In the genomic region with DNA sequence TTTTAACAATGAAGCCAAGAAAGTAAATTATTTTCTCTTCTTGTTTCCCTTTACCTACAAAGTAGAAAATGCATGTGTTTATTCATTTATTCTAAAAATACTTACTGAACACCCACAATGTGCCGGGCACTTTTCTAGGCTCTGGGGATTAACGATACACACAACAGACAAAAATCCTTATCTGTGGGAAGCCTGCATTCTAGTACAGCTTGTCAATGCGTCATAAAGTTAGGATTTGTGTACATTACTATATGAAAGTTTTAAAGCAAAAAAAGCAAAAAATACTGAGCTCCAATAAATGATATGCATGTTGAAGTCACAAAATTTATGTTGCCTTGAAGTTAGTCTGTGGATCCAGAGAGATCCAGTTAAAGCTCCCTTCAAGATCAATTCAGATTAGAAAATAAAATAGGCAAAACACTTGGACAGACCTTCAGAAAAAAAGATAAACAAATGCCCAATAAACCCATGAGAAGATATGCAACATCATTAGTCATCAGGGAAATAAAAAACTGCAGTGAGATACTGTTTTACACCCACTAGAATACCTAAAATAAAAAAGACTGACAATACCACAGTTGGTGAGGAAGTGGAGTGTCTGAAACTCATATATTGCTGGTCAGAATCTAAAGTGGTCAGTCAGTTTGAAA, we compare ENCODE assay signal across 22 cellular contexts. TPM values are rescaled to one million over a fixed set of nuclear protein-coding genes. Genes with fewer than 3 reads are reported as not detected.
A peak's percentile ranks its signal among the peaks of the same experiment; 100 is the strongest.
DNase-seq lines count a peak whose midpoint lies in the region; ATAC-seq, FAIRE-seq and TF ChIP-seq lines count a peak whose summit lies in the region.
"Had no signal": no experiment of that assay in that cellular context is flagged by ENCODE, and none has a peak within 500 bp of the region (broad histone marks: within the 10 kb centered on the region; RNA-seq: fewer than 3 reads in every experiment).

No MANE protein-coding gene starts in this region.

- CTCF ChIA-PET in activated CD8-positive, alpha-beta T cell treated with anti-CD3 and anti-CD28 coated beads for 36 hours (lab: Charles Lee): interaction anchor here (1.3 to 1.5 kb wide), 2 partner anchors 23 to 28 kb away, joined by 4 read pairs; no protein-coding TSS in a partner anchor
- CTCF ChIA-PET in HepG2 (lab: Yijun Ruan, JAX; ENCODE audit: low intra/inter-chr PET ratio, low total read pairs): no interaction called here

- peaks cover 26% of the 10 kb centered on the region for H3K36me3 ChIP-seq in ACC112 (ENCODE audit: insufficient read depth, low read length)
- H3K36me3 ChIP-seq in GM23248 (ENCODE audit: low read depth): peaks cover 16% of the 10 kb centered on the region; the same call in 1 of the 2 replicates
- peaks cover 20 to 70% of the 10 kb centered on the region in 2 experiments for H3K36me3 ChIP-seq in HepG2 (replicated peaks in 1 of 2; ENCODE audit: control insufficient read depth in 1 of 2, insufficient read depth in 2 of 2, low read length in 2 of 2)
- H3K36me3 ChIP-seq: ovary had no signal

- H3K4me1 Mint-ChIP-seq in activated CD8-positive, alpha-beta T cell treated with anti-CD3 and anti-CD28 coated beads for 36 hours (ENCODE audit: low read depth): peaks cover 43% of the 10 kb centered on the region
- H3K4me1 Mint-ChIP-seq: GM23338 had no signal

- H3K4me3 ChIP-seq in ACC112 (ENCODE audit: low read depth, low read length) (no peak overlapping the region), GM23248 (no peak overlapping the region), HepG2 (replicated peaks in 1 of 3; ENCODE audit: insufficient read depth in 1 of 3, low read depth in 2 of 3, low read length in 3 of 3) (no peak overlapping the region)
- H3K4me3 ChIP-seq: GM23338, ovary had no signal

- H3K27me3 Mint-ChIP-seq in activated CD8-positive, alpha-beta T cell treated with anti-CD3 and anti-CD28 coated beads for 36 hours: no peaks in the 10 kb centered on the region
- H3K27me3 Mint-ChIP-seq: B cell; central memory CD8-positive, alpha-beta T cell had no signal

- H3K27ac ChIP-seq in ACC112 (ENCODE audit: low read depth, low read length): 0 out of 2 replicates have a peak overlapping the region, but pooled peaks have one; percentile 8
- H3K27ac ChIP-seq in GM23248: no peak overlapping the region
- H3K27ac ChIP-seq in HepG2 (ENCODE audit: extremely low read length, insufficient read depth, low read length): peak overlapping the region; percentile 2
- H3K27ac ChIP-seq: foreskin keratinocyte, ovary had no signal

- TF ChIP-seq EP300 in HepG2 (IDR thresholded peaks at IDR 0.05; ENCODE audit: low read depth in 2 of 2, low read length in 2 of 2): no peak
- TF ChIP-seq EP300 in HepG2 (CRISPR knock-in tag; IDR thresholded peaks at IDR 0.05; ENCODE audit: borderline replicate concordance): no peak

- TF ChIP-seq CTCF in activated CD8-positive, alpha-beta T cell treated with anti-CD3 and anti-CD28 coated beads for 36 hours (IDR thresholded peaks at IDR 0.05): no peak
- TF ChIP-seq CTCF in HepG2 (CRISPR knock-in tag; IDR thresholded peaks at IDR 0.05): no peak

- intact Hi-C loops in activated CD8-positive, alpha-beta T cell treated with anti-CD3 and anti-CD28 coated beads for 36 hours (cut with micrococcal nuclease): no loop called here
- intact Hi-C loops in HepG2 (cut with micrococcal nuclease; ENCODE audit: unreplicated experiment): no loop called here

- H4K20me1 ChIP-seq in GM23248 (ENCODE audit: insufficient read depth) (no peaks in the 10 kb centered on the region), HepG2 (ENCODE audit: insufficient read depth, low read length) (no peaks in the 10 kb centered on the region)

- WGBS in GM23248 (ENCODE audit: low coverage in 1 of 2, low lambda C conversion rate in 2 of 2, missing lambda C conversion rate in 2 of 2), 2 experiments: 70 to 76% methylated on average over 3 of the region's 3 CpGs
- WGBS in HepG2 (ENCODE audit: low lambda C conversion rate): 99% methylated on average over 3 of the region's 3 CpGs

- no peaks in the 10 kb centered on the region for H3K9me3 ChIP-seq in GM23248 (ENCODE audit: low read depth)
- no peaks in the 10 kb centered on the region for H3K9me3 ChIP-seq in HepG2 (ENCODE audit: low read length)
- H3K9me3 ChIP-seq: ovary, SK-N-SH had no signal

- no TSS peak for BruUV-seq in HepG2 (replicated peaks; lab: Mats Ljungman, UMichigan)

- H3K36me3 Mint-ChIP-seq in activated CD8-positive, alpha-beta T cell treated with anti-CD3 and anti-CD28 coated beads for 36 hours (ENCODE audit: low read depth): peaks cover 45% of the 10 kb centered on the region

- peak overlapping the region; percentile 69 for H3K27ac Mint-ChIP-seq in activated CD8-positive, alpha-beta T cell treated with anti-CD3 and anti-CD28 coated beads for 36 hours
- H3K27ac Mint-ChIP-seq: B cell, GM23338 had no signal

- no peak for TF ChIP-seq RAD21 in HepG2 (CRISPR knock-in tag; IDR thresholded peaks at IDR 0.05)

- ATAC-seq in activated CD8-positive, alpha-beta T cell treated with anti-CD3 and anti-CD28 coated beads for 36 hours: no peak
- ATAC-seq in HepG2: no peak
- ATAC-seq in HG03108 (IDR thresholded peaks at IDR 0.05; ENCODE audit: unreplicated experiment): no peak
- ATAC-seq: foreskin keratinocyte, GM23338, left ventricle myocardium superior had no signal

- POLR2A ChIA-PET in activated CD8-positive, alpha-beta T cell treated with anti-CD3 and anti-CD28 coated beads for 36 hours (lab: Charles Lee): no interaction called here
- POLR2A ChIA-PET in HepG2 (lab: Yijun Ruan, JAX): interaction anchor here (0.7 to 2.7 kb wide), 4 partner anchors 8 to 59 kb away, joined by 3 to 17 read pairs (median 7); a partner anchor contains a TSS

- no peaks in the 10 kb centered on the region for H3K9me3 Mint-ChIP-seq in activated CD8-positive, alpha-beta T cell treated with anti-CD3 and anti-CD28 coated beads for 36 hours
- H3K9me3 Mint-ChIP-seq: central memory CD8-positive, alpha-beta T cell; GM23338 had no signal

- H3K4me3 Mint-ChIP-seq in activated CD8-positive, alpha-beta T cell treated with anti-CD3 and anti-CD28 coated beads for 36 hours: no peak overlapping the region
- H3K4me3 Mint-ChIP-seq: B cell; central memory CD8-positive, alpha-beta T cell; GM23338 had no signal

- no peak overlapping the region for H2AFZ ChIP-seq in ACC112 (ENCODE audit: low read length, unreplicated experiment)
- no peak overlapping the region for H2AFZ ChIP-seq in GM23248
- H2AFZ ChIP-seq in HepG2 (ENCODE audit: low read length): no peak overlapping the region
- H2AFZ ChIP-seq: GM23338 had no signal

- H3K4me1 ChIP-seq in ACC112 (ENCODE audit: control insufficient read depth, insufficient read depth, low read length, unreplicated experiment): peaks cover 8% of the 10 kb centered on the region
- peaks cover 12% of the 10 kb centered on the region for H3K4me1 ChIP-seq in GM23248 (ENCODE audit: insufficient read depth)
- H3K4me1 ChIP-seq in HepG2 (ENCODE audit: insufficient read depth, low read length): peaks cover 26% of the 10 kb centered on the region

- H3K27me3 ChIP-seq in ACC112 (ENCODE audit: insufficient read depth, low read length): no peaks in the 10 kb centered on the region
- no peaks in the 10 kb centered on the region for H3K27me3 ChIP-seq in GM23248 (replicated peaks; ENCODE audit: insufficient read depth)
- H3K27me3 ChIP-seq in HepG2 (ENCODE audit: control insufficient read depth in 1 of 2, insufficient read depth in 2 of 2, low read length in 2 of 2): no peaks in the 10 kb centered on the region
- H3K27me3 ChIP-seq: foreskin keratinocyte, ovary had no signal

- in situ Hi-C loops in GM23248 (cut with MboI) (no loop called here), HepG2 (cut with HindIII; ENCODE audit: extremely low pct_ligation_motif_present, low pct_unique_long_range_greater_than_20kb) (no loop called here)

- H3K9me2 ChIP-seq in GM23248 (ENCODE audit: insufficient read depth): no peaks in the 10 kb centered on the region
- H3K9me2 ChIP-seq: SK-N-SH had no signal

- H3K79me2 ChIP-seq in ACC112 (ENCODE audit: control insufficient read depth, insufficient read depth, low read length, unreplicated experiment) (no peaks in the 10 kb centered on the region), GM23248 (ENCODE audit: insufficient read depth) (peaks cover 12% of the 10 kb centered on the region; the same call in 1 of the 2 replicates), HepG2 (ENCODE audit: insufficient read depth, low read length) (peaks cover 4% of the 10 kb centered on the region)

- no peak overlapping the region for H3K4me2 ChIP-seq in GM23248 (ENCODE audit: unreplicated experiment)
- H3K4me2 ChIP-seq in HepG2 (ENCODE audit: low read depth, low read length): no peak overlapping the region
- H3K4me2 ChIP-seq: GM23338, SK-N-SH had no signal

- peaks cover 3% of the 10 kb centered on the region; the same call in 1 of the 2 replicates for H3F3A ChIP-seq in GM23248 (ENCODE audit: insufficient read depth)

- FAIRE-seq in HepG2 (lab: Jason Lieb, UNC): no peak
- FAIRE-seq: G401.6 had no signal

- H3K9ac ChIP-seq in GM23248 (no peak overlapping the region), HepG2 (ENCODE audit: insufficient read depth, low read depth, low read length) (no peak overlapping the region)
- H3K9ac ChIP-seq: SK-N-SH had no signal

- DNase-seq in GM23248 (peak; percentile 42), HepG2 (ENCODE audit: low spot score) (no peak), hypothalamus (lab: John Stamatoyannopoulos, UW) (no peak)
- DNase-seq in activated CD8-positive, alpha-beta T cell treated with anti-CD3 and anti-CD28 coated beads for 36 hours: no peak
- no peak for DNase-seq in stimulated activated CD4-positive, alpha-beta T cell treated with anti-CD3 and anti-CD28 coated beads, Interleukin-4, amount 100 ng/mL, for 1 hour
- DNase-seq: activated CD4-positive, alpha-beta T cell treated with anti-CD3 and anti-CD28 coated beads, Interleukin-2, amount 50 U/mL, for 4 hours; amniotic stem cell; foreskin keratinocyte; KG1; left ventricle myocardium superior; NCI-H1105; NCI-H748 treated with DMSO at 0.1 percent for 48 hours; ovary; SK-N-SH; stimulated activated CD4-positive, alpha-beta T cell treated with anti-CD3 and anti-CD28 coated beads, Interleukin-2, amount 100 ng/mL, for 48 hours; substantia nigra had no signal

- TF ChIP-seq POLR2A in HepG2 (IDR thresholded peaks at IDR 0.05; ENCODE audit: insufficient read depth in 1 of 2, low read depth in 2 of 2, low read length in 2 of 2): no peak

RNA-seq across cellular contexts. Expression of a gene that starts 33.1 kb away (rescaled TPM):
- total RNA-seq in GM23248 (2014; rRNA removed; shearing (Covaris generic)): not detected in 2 replicates
- polyA plus RNA-seq in GM23248 (2016; fragmentation: Nextera tagmentation; extraction: Ambion mirVana): not detected in 2 replicates
- under 1 TPM; 0.38 to 0.43 TPM for total RNA-seq in activated CD8-positive, alpha-beta T cell treated with anti-CD3 and anti-CD28 coated beads for 36 hours
- total RNA-seq in HepG2 (2016; rRNA removed; fragmentation: Illumina TruSeq; extraction: Trizol): 0.02 TPM in 1 of 2 replicates, not detected in the other
- not detected in 2 replicates for total RNA-seq in HepG2 (2016; cell fraction: cytosol; rRNA removed; fragmentation: Illumina TruSeq; extraction: Trizol; ENCODE audit: low read depth)
- total RNA-seq in HepG2 (2016; cell fraction: insoluble cytoplasmic fraction; rRNA removed; fragmentation: Illumina TruSeq; extraction: Trizol): not detected in 2 replicates
- total RNA-seq in HepG2 (2016; cell fraction: membrane; rRNA removed; fragmentation: Illumina TruSeq; extraction: Trizol): not detected in 2 replicates
- not detected in 2 replicates for total RNA-seq in HepG2 (2016; cell fraction: nucleus; rRNA removed; fragmentation: Illumina TruSeq; extraction: Trizol)
- 0.03 and 0.09 TPM in 2 replicates for polyA plus RNA-seq in HepG2 (2011; rRNA removed)
- 0.03 and 0.05 TPM in 2 replicates for polyA plus RNA-seq in HepG2 (2011; cell fraction: cytosol; rRNA removed)
- 0.40 and 0.48 TPM in 2 replicates for polyA plus RNA-seq in HepG2 (2011; cell fraction: nucleus; rRNA removed)
- polyA plus RNA-seq in HepG2 (2012): 0.04 and 0.12 TPM in 2 replicates
- not detected in 2 replicates for polyA plus RNA-seq in HepG2 (2016; cell fraction: cytosol; fragmentation: Illumina TruSeq; extraction: Trizol; ENCODE audit: low read depth)
- polyA plus RNA-seq in HepG2 (2016; cell fraction: insoluble cytoplasmic fraction; fragmentation: Illumina TruSeq; extraction: Trizol; ENCODE audit: low read depth): not detected in 2 replicates
- polyA plus RNA-seq in HepG2 (2016; cell fraction: membrane; fragmentation: Illumina TruSeq; extraction: Trizol; ENCODE audit: low read depth): 0.06 TPM in 1 of 2 replicates, not detected in the other
- 0.19 and 0.45 TPM in 2 replicates for polyA plus RNA-seq in HepG2 (2016; cell fraction: nucleus; fragmentation: Illumina TruSeq; extraction: Trizol; ENCODE audit: insufficient read depth, low read depth)
- polyA minus RNA-seq in HepG2 (2011; rRNA and poly(A)+ RNA removed; ENCODE audit: low replicate concordance): 0.08 and 0.12 TPM in 2 replicates
- polyA minus RNA-seq in HepG2 (2011; cell fraction: cytosol; rRNA and poly(A)+ RNA removed): not detected in 2 replicates
- polyA minus RNA-seq in HepG2 (2011; cell fraction: nucleus; rRNA and poly(A)+ RNA removed): not detected in 2 replicates
- total RNA-seq: foreskin keratinocyte had no signal

RNA-seq across cellular contexts. Expression of a gene that starts 58.9 kb away (rescaled TPM):
- total RNA-seq in GM23248 (2014; rRNA removed; shearing (Covaris generic)): 23.7 and 24.5 TPM in 2 replicates
- polyA plus RNA-seq in GM23248 (2016; fragmentation: Nextera tagmentation; extraction: Ambion mirVana) (28.3 and 33.1 TPM in 2 replicates), HepG2 (2011; rRNA removed) (69.6 and 73.7 TPM in 2 replicates)
- total RNA-seq in activated CD8-positive, alpha-beta T cell treated with anti-CD3 and anti-CD28 coated beads for 36 hours: 10 to 100 TPM; 45.6 to 53.8 TPM
- 33.9 and 41.3 TPM in 2 replicates for total RNA-seq in HepG2 (2016; rRNA removed; fragmentation: Illumina TruSeq; extraction: Trizol)
- 25.9 and 26.3 TPM in 2 replicates for total RNA-seq in HepG2 (2016; cell fraction: cytosol; rRNA removed; fragmentation: Illumina TruSeq; extraction: Trizol; ENCODE audit: low read depth)
- 33.9 and 40.9 TPM in 2 replicates for total RNA-seq in HepG2 (2016; cell fraction: insoluble cytoplasmic fraction; rRNA removed; fragmentation: Illumina TruSeq; extraction: Trizol)
- total RNA-seq in HepG2 (2016; cell fraction: membrane; rRNA removed; fragmentation: Illumina TruSeq; extraction: Trizol): 39.1 and 40.3 TPM in 2 replicates
- 32.4 and 36.8 TPM in 2 replicates for total RNA-seq in HepG2 (2016; cell fraction: nucleus; rRNA removed; fragmentation: Illumina TruSeq; extraction: Trizol)
- polyA plus RNA-seq in HepG2 (2011; cell fraction: cytosol; rRNA removed): 53.5 and 68.5 TPM in 2 replicates
- polyA plus RNA-seq in HepG2 (2011; cell fraction: nucleus; rRNA removed): 81.8 and 103 TPM in 2 replicates
- 34.0 and 34.2 TPM in 2 replicates for polyA plus RNA-seq in HepG2 (2012)
- 36.8 and 37.1 TPM in 2 replicates for polyA plus RNA-seq in HepG2 (2016; cell fraction: cytosol; fragmentation: Illumina TruSeq; extraction: Trizol; ENCODE audit: low read depth)
- polyA plus RNA-seq in HepG2 (2016; cell fraction: insoluble cytoplasmic fraction; fragmentation: Illumina TruSeq; extraction: Trizol; ENCODE audit: low read depth): 67.3 and 76.9 TPM in 2 replicates
- 46.4 and 53.8 TPM in 2 replicates for polyA plus RNA-seq in HepG2 (2016; cell fraction: membrane; fragmentation: Illumina TruSeq; extraction: Trizol; ENCODE audit: low read depth)
- polyA plus RNA-seq in HepG2 (2016; cell fraction: nucleus; fragmentation: Illumina TruSeq; extraction: Trizol; ENCODE audit: insufficient read depth, low read depth): 88.2 and 99.1 TPM in 2 replicates
- 97.3 and 101 TPM in 2 replicates for polyA minus RNA-seq in HepG2 (2011; rRNA and poly(A)+ RNA removed; ENCODE audit: low replicate concordance)
- 34.4 and 38.4 TPM in 2 replicates for polyA minus RNA-seq in HepG2 (2011; cell fraction: cytosol; rRNA and poly(A)+ RNA removed)
- 57.3 and 58.2 TPM in 2 replicates for polyA minus RNA-seq in HepG2 (2011; cell fraction: nucleus; rRNA and poly(A)+ RNA removed)
